In genomic region chr16:69432069-69432468, GRCh38 we compare ENCODE assay signal across 19 cellular contexts. TPM values are rescaled to one million over a fixed set of nuclear protein-coding genes. Genes with fewer than 3 reads are reported as not detected.
A peak's percentile ranks its signal among the peaks of the same experiment; 100 is the strongest.
DNase-seq lines count a peak whose midpoint lies in the region; ATAC-seq and TF ChIP-seq lines count a peak whose summit lies in the region.
"Had no signal": no experiment of that assay in that cellular context is flagged by ENCODE, and none has a peak within 500 bp of the region (broad histone marks: within the 10 kb centered on the region; RNA-seq: fewer than 3 reads in every experiment).

No MANE protein-coding gene starts in this region.

- CTCF ChIA-PET in activated CD8-positive, alpha-beta T cell treated with anti-CD3 and anti-CD28 coated beads for 36 hours (lab: Charles Lee) = interaction anchor here (2.3 kb wide), 1 partner anchor 36 kb away, joined by 12 read pairs; no protein-coding TSS in a partner anchor
- CTCF ChIA-PET in activated CD8-positive, alpha-beta T cell treated with anti-CD3 and anti-CD28 coated beads, Interleukin-2, amount 10 ng/mL, durations not matched to agents 7 days and 5 days (lab: Charles Lee) = interaction anchor here (1.5 kb wide), 1 partner anchor 12 kb away, joined by 4 read pairs; no protein-coding TSS in a partner anchor
- CTCF ChIA-PET in HCT116 (lab: Charles Lee) = no interaction called here

- H3K27me3 Mint-ChIP-seq in activated CD8-positive, alpha-beta T cell treated with anti-CD3 and anti-CD28 coated beads for 36 hours = no peaks in the 10 kb centered on the region
- H3K27me3 Mint-ChIP-seq in activated CD8-positive, alpha-beta T cell treated with anti-CD3 and anti-CD28 coated beads, Interleukin-2, amount 10 ng/mL, durations not matched to agents 7 days and 5 days (ENCODE audit: low read depth) = no peaks in the 10 kb centered on the region
- no peaks in the 10 kb centered on the region for H3K27me3 Mint-ChIP-seq in natural killer cell (ENCODE audit: low read depth in 2 of 2)
- H3K27me3 Mint-ChIP-seq: B cell; CD4-positive, alpha-beta memory T cell had no signal

- H3K9me3 ChIP-seq in HCT116 (ENCODE audit: control insufficient read depth in 1 of 2, insufficient read depth in 1 of 2, low read depth in 1 of 2, low read length in 2 of 2) (peaks cover 0 to 7% of the 10 kb centered on the region in 2 experiments; a peak in 1 of 4 replicates), RWPE2 (ENCODE audit: severe bottlenecking) (no peaks in the 10 kb centered on the region)
- H3K9me3 ChIP-seq: Peyer's patch had no signal

- no peak for DNase-seq in activated CD8-positive, alpha-beta T cell treated with anti-CD3 and anti-CD28 coated beads for 36 hours
- DNase-seq in activated CD8-positive, alpha-beta T cell treated with anti-CD3 and anti-CD28 coated beads, Interleukin-2, amount 10 ng/mL, durations not matched to agents 7 days and 5 days = no peak
- DNase-seq in HCT116 (ENCODE audit: low read depth, low spot score) = no peak
- no peak for DNase-seq in RWPE2 (ENCODE audit: low spot score)
- DNase-seq in natural killer cell = no peak
- DNase-seq in NOMO-1 treated with DMSO at 0.1 percent for 48 hours (lab: John Stamatoyannopoulos, UW; ENCODE audit: unreplicated experiment) = no peak
- no peak for DNase-seq in NCI-H446 (lab: John Stamatoyannopoulos, UW)
- DNase-seq: CD4-positive, alpha-beta memory T cell; GF-D8; H7; IMR-90; MV-4-11; NCI-H1417 treated with DMSO at 0.1 percent for 48 hours; NCI-H2029 treated with DMSO at 0.1 percent for 48 hours; NCI-H748 treated with DMSO at 0.1 percent for 48 hours; Peyer's patch; SHP77 had no signal

- H3K27ac ChIP-seq in HCT116 (ENCODE audit: low read depth, low read length) (peak overlapping the region; percentile 51), RWPE2 (ENCODE audit: poor library complexity, severe bottlenecking) (no peak overlapping the region)
- H3K27ac ChIP-seq: Peyer's patch had no signal

- no peak overlapping the region for H3K4me3 ChIP-seq in HCT116 (replicated peaks in 1 of 2; ENCODE audit: low read depth in 1 of 2, low read length in 2 of 2)
- H3K4me3 ChIP-seq in RWPE2 (ENCODE audit: severe bottlenecking) = no peak overlapping the region
- H3K4me3 ChIP-seq: Peyer's patch had no signal

- H3K9me3 Mint-ChIP-seq in activated CD8-positive, alpha-beta T cell treated with anti-CD3 and anti-CD28 coated beads for 36 hours = peaks cover 10% of the 10 kb centered on the region
- H3K9me3 Mint-ChIP-seq in activated CD8-positive, alpha-beta T cell treated with anti-CD3 and anti-CD28 coated beads, Interleukin-2, amount 10 ng/mL, durations not matched to agents 7 days and 5 days (ENCODE audit: insufficient read depth) = peaks cover 11% of the 10 kb centered on the region
- H3K9me3 Mint-ChIP-seq in natural killer cell = peaks cover 2 to 6% of the 10 kb centered on the region in 2 donors

- H3K79me2 ChIP-seq in HCT116 (ENCODE audit: insufficient read depth, low read length) = peaks cover 100% of the 10 kb centered on the region

- no TSS peak for BruUV-seq in HCT116 (replicated peaks; lab: Mats Ljungman, UMichigan)

- TF ChIP-seq RAD21 in HCT116 (IDR thresholded peaks at IDR 0.05; ENCODE audit: low read depth) = no peak

- H3K9me2 ChIP-seq in HCT116 (ENCODE audit: insufficient read depth) = no peaks in the 10 kb centered on the region

- H3K36me3 Mint-ChIP-seq in activated CD8-positive, alpha-beta T cell treated with anti-CD3 and anti-CD28 coated beads for 36 hours (ENCODE audit: low read depth) = peaks cover 77% of the 10 kb centered on the region
- H3K36me3 Mint-ChIP-seq in activated CD8-positive, alpha-beta T cell treated with anti-CD3 and anti-CD28 coated beads, Interleukin-2, amount 10 ng/mL, durations not matched to agents 7 days and 5 days (ENCODE audit: low read depth) = peaks cover 68% of the 10 kb centered on the region
- H3K36me3 Mint-ChIP-seq in natural killer cell = peaks cover 32% of the 10 kb centered on the region

- H3K4me1 ChIP-seq in HCT116 (ENCODE audit: control insufficient read depth in 1 of 2, insufficient read depth in 2 of 2, low read length in 2 of 2) = peaks cover 86 to 90% of the 10 kb centered on the region in 2 experiments
- H3K4me1 ChIP-seq in RWPE2 (ENCODE audit: insufficient read depth, poor library complexity, severe bottlenecking) = no peaks in the 10 kb centered on the region

- H2AFZ ChIP-seq in HCT116 (ENCODE audit: low read depth, low read length, poor library complexity, severe bottlenecking) = no peak overlapping the region

- RAD21 ChIA-PET in HCT116 (lab: Charles Lee; ENCODE audit: low non-redundant PET in 1 of 2, low total read pairs in 2 of 2, uncharacterized antibody in 2 of 2, unreplicated experiment in 2 of 2) = no interaction called here

- no peak overlapping the region for H3K4me3 Mint-ChIP-seq in activated CD8-positive, alpha-beta T cell treated with anti-CD3 and anti-CD28 coated beads for 36 hours
- no peak overlapping the region for H3K4me3 Mint-ChIP-seq in activated CD8-positive, alpha-beta T cell treated with anti-CD3 and anti-CD28 coated beads, Interleukin-2, amount 10 ng/mL, durations not matched to agents 7 days and 5 days
- no peak overlapping the region for H3K4me3 Mint-ChIP-seq in natural killer cell
- H3K4me3 Mint-ChIP-seq: B cell; CD4-positive, alpha-beta memory T cell had no signal

- H3K27ac Mint-ChIP-seq in activated CD8-positive, alpha-beta T cell treated with anti-CD3 and anti-CD28 coated beads for 36 hours = peak overlapping the region; percentile 21
- no peak overlapping the region for H3K27ac Mint-ChIP-seq in activated CD8-positive, alpha-beta T cell treated with anti-CD3 and anti-CD28 coated beads, Interleukin-2, amount 10 ng/mL, durations not matched to agents 7 days and 5 days
- H3K27ac Mint-ChIP-seq in natural killer cell = peak overlapping the region; percentile 21 to 62
- H3K27ac Mint-ChIP-seq: B cell had no signal

- no peaks in the 10 kb centered on the region for H4K20me1 ChIP-seq in HCT116 (ENCODE audit: insufficient read depth)

- no peak overlapping the region for H3K9ac ChIP-seq in HCT116 (ENCODE audit: low read length)

- no peak for TF ChIP-seq POLR2A in HCT116 (IDR thresholded peaks at IDR 0.05; ENCODE audit: borderline replicate concordance, extremely low read depth, insufficient read depth, insufficient read length)

- H3K4me1 Mint-ChIP-seq in activated CD8-positive, alpha-beta T cell treated with anti-CD3 and anti-CD28 coated beads for 36 hours (ENCODE audit: low read depth) = peaks cover 60% of the 10 kb centered on the region
- H3K4me1 Mint-ChIP-seq in activated CD8-positive, alpha-beta T cell treated with anti-CD3 and anti-CD28 coated beads, Interleukin-2, amount 10 ng/mL, durations not matched to agents 7 days and 5 days (ENCODE audit: low read depth) = peaks cover 43% of the 10 kb centered on the region
- peaks cover 56 to 60% of the 10 kb centered on the region in 2 donors for H3K4me1 Mint-ChIP-seq in natural killer cell

- intact Hi-C loops in activated CD8-positive, alpha-beta T cell treated with anti-CD3 and anti-CD28 coated beads for 36 hours (cut with micrococcal nuclease) = loop anchor here (5.0 kb wide), 1 partner anchor 35 kb away; no protein-coding TSS in a partner anchor
- intact Hi-C loops in HCT116 (cut with micrococcal nuclease) = no loop called here
- intact Hi-C loops in natural killer cell (cut with micrococcal nuclease) = no loop called here

- no peaks in the 10 kb centered on the region for H3K27me3 ChIP-seq in HCT116 (ENCODE audit: insufficient read depth, low read length)
- H3K27me3 ChIP-seq in RWPE2 (ENCODE audit: insufficient read depth, poor library complexity, severe bottlenecking) = no peaks in the 10 kb centered on the region
- H3K27me3 ChIP-seq: Peyer's patch had no signal

- no peak for TF ChIP-seq CTCF in activated CD8-positive, alpha-beta T cell treated with anti-CD3 and anti-CD28 coated beads for 36 hours (IDR thresholded peaks at IDR 0.05)
- no peak for TF ChIP-seq CTCF in HCT116 (IDR thresholded peaks at IDR 0.05 in 2 of 3, conservative IDR thresholded peaks at IDR 0.05 in 1 of 3; ENCODE audit: borderline replicate concordance in 1 of 3, insufficient read depth in 1 of 3, low read depth in 2 of 3, low read length in 2 of 3)
- TF ChIP-seq CTCF in RWPE2 (IDR thresholded peaks at IDR 0.05; ENCODE audit: poor library complexity, severe bottlenecking) = no peak
- TF ChIP-seq CTCF in natural killer cell (IDR thresholded peaks at IDR 0.05) = no peak

- no peak overlapping the region for H3K4me2 ChIP-seq in HCT116 (ENCODE audit: low read length)

- H3K36me3 ChIP-seq in HCT116 (ENCODE audit: control insufficient read depth in 1 of 2, insufficient read depth in 2 of 2, low read length in 2 of 2) (peaks cover 50 to 74% of the 10 kb centered on the region in 2 experiments), RWPE2 (ENCODE audit: low read depth) (peaks cover 94% of the 10 kb centered on the region)

- ATAC-seq in activated CD8-positive, alpha-beta T cell treated with anti-CD3 and anti-CD28 coated beads for 36 hours = peak; percentile 35
- no peak for ATAC-seq in activated CD8-positive, alpha-beta T cell treated with anti-CD3 and anti-CD28 coated beads, Interleukin-2, amount 10 ng/mL, durations not matched to agents 7 days and 5 days
- ATAC-seq in HCT116 (no peak), RWPE2 (ENCODE audit: low read depth) (peak; percentile 14; the same call in 1 of the 3 replicates), natural killer cell (no peak)
- ATAC-seq: SK-N-SH treated with all-trans-retinoic acid at 6 μM for 48 hours had no signal

- POLR2A ChIA-PET in activated CD8-positive, alpha-beta T cell treated with anti-CD3 and anti-CD28 coated beads for 36 hours (lab: Charles Lee) = interaction anchor here (1.2 kb wide), 1 partner anchor 135 kb away, joined by 3 read pairs; no protein-coding TSS in a partner anchor
- POLR2A ChIA-PET in activated CD8-positive, alpha-beta T cell treated with anti-CD3 and anti-CD28 coated beads, Interleukin-2, amount 10 ng/mL, durations not matched to agents 7 days and 5 days (lab: Charles Lee) = no interaction called here
- POLR2A ChIA-PET in HCT116 (lab: Charles Lee) = interaction anchor here (1.2 kb wide), 1 partner anchor 14 kb away, joined by 9 read pairs; no protein-coding TSS in a partner anchor

TF ChIP-seq in HCT116, 20 proteins besides CTCF, POLR2A, EP300 and RAD21 (continues in another document):
- no peak for TF ChIP-seq ZNF274 (IDR thresholded peaks at IDR 0.05; ENCODE audit: low read depth, low read length)

RNA-seq across cellular contexts. Expression of gene CYB5B, which starts 7.7 kb away (rescaled TPM):
- 100 to 1,000 TPM; 159 to 163 TPM for total RNA-seq in activated CD8-positive, alpha-beta T cell treated with anti-CD3 and anti-CD28 coated beads for 36 hours
- total RNA-seq in activated CD8-positive, alpha-beta T cell treated with anti-CD3 and anti-CD28 coated beads, Interleukin-2, amount 10 ng/mL, durations not matched to agents 7 days and 5 days = 100 to 1,000 TPM; 179 to 183 TPM
- total RNA-seq in HCT116 (2021; ENCODE audit: unreplicated experiment) = 689 TPM
- 259 and 345 TPM in 2 replicates for polyA plus RNA-seq in HCT116 (2012)
- total RNA-seq in natural killer cell = 100 to 1,000 TPM in 1 of 3 donors, 10 to 100 TPM in 2; 73.1 to 106 (median 88.4) TPM

RNA-seq across cellular contexts. Expression of gene TERF2, which starts 46.3 kb away (rescaled TPM):
- 10 to 100 TPM; 39.4 to 41.6 TPM for total RNA-seq in activated CD8-positive, alpha-beta T cell treated with anti-CD3 and anti-CD28 coated beads for 36 hours
- 10 to 100 TPM; 42.6 to 48.4 TPM for total RNA-seq in activated CD8-positive, alpha-beta T cell treated with anti-CD3 and anti-CD28 coated beads, Interleukin-2, amount 10 ng/mL, durations not matched to agents 7 days and 5 days
- total RNA-seq in HCT116 (2021; ENCODE audit: unreplicated experiment) = 69.9 TPM
- polyA plus RNA-seq in HCT116 (2012) = 21.3 and 32.8 TPM in 2 replicates
- total RNA-seq in natural killer cell = 10 to 100 TPM; 35.0 to 44.2 (median 36.6) TPM

Comparison
In these comparisons a context has a peak if more than half of its experiments do, and no peak if none do; other contexts are left out.
1. ATAC-seq: peak in activated CD8-positive, alpha-beta T cell treated with anti-CD3 and anti-CD28 coated beads for 36 hours (single experiment) and RWPE2 (single experiment); none in activated CD8-positive, alpha-beta T cell treated with anti-CD3 and anti-CD28 coated beads, Interleukin-2, amount 10 ng/mL, durations not matched to agents 7 days and 5 days (single experiment), HCT116 (single experiment) and natural killer cell (0 of 3).